15 cellular contexts compared by ENCODE assay signal in genomic region chr11:23288001-23288783, GRCh38.
DNase-seq lines count a peak whose midpoint lies in the region; ATAC-seq and TF ChIP-seq lines count a peak whose summit lies in the region.
"Had no signal": no experiment of that assay in that cellular context is flagged by ENCODE, and none has a peak within 500 bp of the region (broad histone marks: within the 10 kb centered on the region; RNA-seq: fewer than 3 reads in every experiment).

No MANE protein-coding gene starts in this region.

- 0% methylated on average over 1 of the region's 1 CpG for WGBS in aorta, 2 donors

- POLR2A ChIA-PET in AG04449 (lab: Yijun Ruan, JAX): no interaction called here

- no peak overlapping the region for H3K9ac ChIP-seq in adipocyte (ENCODE audit: low read length)

- ATAC-seq in GM21576 (IDR thresholded peaks at IDR 0.05; ENCODE audit: unreplicated experiment) (no peak), aorta (ENCODE audit: low FRiP score) (no peak)

- H3K4me2 ChIP-seq in osteoblast (ENCODE audit: insufficient read depth, low read length): no peak overlapping the region

- H3K4me3 ChIP-seq in AG04449 (ENCODE audit: low read depth, low read length) (no peak overlapping the region), adipocyte (ENCODE audit: low read length) (no peak overlapping the region), fibroblast of villous mesenchyme (ENCODE audit: low read depth, low read length) (no peak overlapping the region), osteoblast (ENCODE audit: insufficient read depth, low read length) (no peak overlapping the region), aorta (ENCODE audit: low read length in 2 of 2) (no peak overlapping the region)

- CTCF ChIA-PET in AG04449 (lab: Yijun Ruan, JAX): no interaction called here

- H3K27ac ChIP-seq in osteoblast (ENCODE audit: low read depth, low read length) (no peak overlapping the region), aorta (ENCODE audit: low read depth in 1 of 2, low read length in 2 of 2) (no peak overlapping the region)
- H3K27ac ChIP-seq: neutrophil had no signal

- H3K36me3 ChIP-seq in adipocyte (ENCODE audit: control insufficient read depth, insufficient read depth, low read length, severe bottlenecking) (no peaks in the 10 kb centered on the region), osteoblast (ENCODE audit: insufficient read depth, low read length) (no peaks in the 10 kb centered on the region), aorta (ENCODE audit: control insufficient read depth in 1 of 2, insufficient read depth in 2 of 2, low read length in 1 of 2) (no peaks in the 10 kb centered on the region)
- H3K36me3 ChIP-seq: BE2C, neutrophil had no signal

- H4K20me1 ChIP-seq in osteoblast (ENCODE audit: insufficient read depth, low read length): no peaks in the 10 kb centered on the region

- H3K4me1 ChIP-seq in adipocyte (ENCODE audit: control insufficient read depth, insufficient read depth, low read length) (peaks cover 29% of the 10 kb centered on the region), osteoblast (ENCODE audit: insufficient read depth, low read length) (no peaks in the 10 kb centered on the region), aorta (ENCODE audit: control insufficient read depth in 1 of 2, insufficient read depth in 2 of 2, low read length in 2 of 2) (no peaks in the 10 kb centered on the region)
- H3K4me1 ChIP-seq: BE2C had no signal

- intact Hi-C loops in aorta (cut with DNase I): no loop called here

- peak; percentile 87 for DNase-seq in AG04449 (ENCODE audit: low read depth, low spot score)
- peak; percentile 95 for DNase-seq in HCEC 1CT
- DNase-seq in adipocyte (ENCODE audit: low read depth): peak; percentile 84
- peak; percentile 83 for DNase-seq in fibroblast of villous mesenchyme (ENCODE audit: low read depth)
- no peak for DNase-seq in osteoblast (ENCODE audit: insufficient read length, low spot score, missing footprints)
- no peak for DNase-seq in SIG-M5 (lab: John Stamatoyannopoulos, UW)
- DNase-seq in aorta: no peak
- DNase-seq: activated gamma-delta T cell, BE2C, GOT3, Kasumi-1, NCI-H2029, SHP77 had no signal

- H2AFZ ChIP-seq in osteoblast (ENCODE audit: low read length): no peak overlapping the region

- H3K9me3 ChIP-seq in adipocyte (ENCODE audit: control insufficient read depth, low read length) (no peaks in the 10 kb centered on the region), osteoblast (ENCODE audit: low read depth, low read length) (no peaks in the 10 kb centered on the region), aorta (ENCODE audit: control insufficient read depth, low read length) (no peaks in the 10 kb centered on the region)
- H3K9me3 ChIP-seq: BE2C, neutrophil had no signal

- H3K27me3 ChIP-seq in adipocyte (replicated peaks; ENCODE audit: control insufficient read depth, insufficient read depth, low read length) (no peaks in the 10 kb centered on the region), osteoblast (ENCODE audit: insufficient read depth, low read length) (no peaks in the 10 kb centered on the region), aorta (ENCODE audit: control insufficient read depth in 1 of 2, insufficient read depth in 2 of 2, low read length in 1 of 2) (no peaks in the 10 kb centered on the region)
- H3K27me3 ChIP-seq: BE2C, neutrophil had no signal

- no peaks in the 10 kb centered on the region for H3K79me2 ChIP-seq in osteoblast (ENCODE audit: insufficient read depth, low read length)

- TF ChIP-seq CTCF in AG04449 (IDR thresholded peaks at IDR 0.05; ENCODE audit: insufficient read depth, low read length, missing control alignments): no peak
- TF ChIP-seq CTCF in fibroblast of villous mesenchyme (IDR thresholded peaks at IDR 0.05; ENCODE audit: insufficient read depth, low read depth, low read length): no peak
- TF ChIP-seq CTCF in osteoblast (IDR thresholded peaks at IDR 0.05; ENCODE audit: extremely low read depth, low read depth, low read length): no peak

Comparison
In these comparisons a context has a peak if more than half of its experiments do, and no peak if none do; other contexts are left out.
1. DNase-seq: peak in AG04449 (single experiment), HCEC 1CT (single experiment), adipocyte (single experiment) and fibroblast of villous mesenchyme (single experiment); none in osteoblast (single experiment), SIG-M5 (single experiment) and aorta (0 of 2).